ENCODE assay signal across 8 cellular contexts in the genomic region with DNA sequence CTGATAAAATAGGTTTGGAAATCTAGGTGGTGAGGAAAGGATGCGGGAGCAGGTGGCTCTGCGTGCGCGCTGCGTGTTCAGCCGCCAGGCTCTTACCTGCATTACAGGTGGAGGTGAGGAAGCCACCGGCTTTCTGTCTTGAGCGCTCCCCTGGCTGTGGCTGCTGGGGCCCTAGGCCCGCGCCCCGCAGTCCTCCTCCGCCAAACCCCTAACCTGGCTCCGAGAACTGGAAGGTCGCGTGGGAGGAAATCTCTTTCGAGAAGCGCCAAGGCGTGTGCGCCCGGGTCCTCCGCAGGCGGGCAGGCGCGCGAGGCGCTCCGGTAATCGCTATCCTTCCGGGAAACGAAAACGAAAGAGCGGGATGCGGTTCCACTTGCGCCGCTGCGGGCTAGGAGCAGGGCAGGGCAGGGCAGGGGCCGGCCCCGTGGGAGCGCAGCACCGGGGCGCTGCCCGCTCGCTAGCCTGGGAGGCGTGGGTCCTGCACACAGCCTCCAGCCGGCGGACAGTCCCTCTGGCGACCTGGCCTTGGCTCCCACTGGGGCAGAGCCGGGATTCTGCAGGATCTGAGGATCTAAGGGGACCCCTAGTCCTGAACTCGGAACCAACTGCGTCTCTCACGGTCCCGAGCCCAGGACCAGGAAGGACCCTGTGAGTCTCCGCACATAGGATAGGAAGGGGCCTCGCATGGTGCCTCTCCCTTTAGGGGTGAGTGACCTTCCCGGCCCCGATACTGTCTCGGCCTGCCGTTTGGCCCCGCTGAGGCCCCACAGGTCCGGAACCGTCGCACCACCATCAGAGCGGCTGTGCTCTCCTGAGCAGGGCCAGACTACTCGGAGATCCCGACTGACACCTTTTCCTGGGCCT. TPM values are rescaled to one million over a fixed set of nuclear protein-coding genes. Genes with fewer than 3 reads are reported as not detected.
DNase-seq lines count a peak whose midpoint lies in the region; ATAC-seq and TF ChIP-seq lines count a peak whose summit lies in the region.

A gene (minus strand): TSS at position 230 of the 864 bp plus-strand sequence. CDS start 128 bp downstream, at position 102.

- TF ChIP-seq CTCF in breast epithelium (IDR thresholded peaks at IDR 0.05): no peak

- intact Hi-C loops in breast epithelium (cut with DNase I; ENCODE audit: low total_unique reads): no loop called here

- no peaks in the 10 kb centered on the region for H3K27me3 ChIP-seq in breast epithelium

- peak within 1 kb of the TSS in 1 of 2 donors; percentile 37 for H3K27ac ChIP-seq in breast epithelium

- ATAC-seq in GM21786 (IDR thresholded peaks at IDR 0.05; ENCODE audit: unreplicated experiment): peak; percentile 39
- ATAC-seq in HG03159 (IDR thresholded peaks at IDR 0.05; ENCODE audit: unreplicated experiment): no peak
- no peak for ATAC-seq in HG03097 (IDR thresholded peaks at IDR 0.05; ENCODE audit: low FRiP score, unreplicated experiment)

- H3K4me1 ChIP-seq in breast epithelium: no peaks in the 10 kb centered on the region

- no peaks in the 10 kb centered on the region for H3K36me3 ChIP-seq in breast epithelium

- H3K9me3 ChIP-seq in breast epithelium: no peaks in the 10 kb centered on the region

- DNase-seq in T-helper 1 cell (peak in 3 of 5 donors; percentile 17 to 69 (median 24)), breast epithelium (ENCODE audit: low spot score in 2 of 2) (no peak), left kidney (ENCODE audit: low read depth, low spot score) (peak; percentile 74), Kasumi-1 (lab: John Stamatoyannopoulos, UW) (no peak)
- peak; percentile 39 for DNase-seq in stimulated activated CD4-positive, alpha-beta T cell treated with anti-CD3 and anti-CD28 coated beads, Interleukin-4, amount 100 ng/mL, for 24 hours

- no peak for TF ChIP-seq POLR2A in breast epithelium (IDR thresholded peaks at IDR 0.05)

- H3K4me3 ChIP-seq in breast epithelium: peak within 1 kb of the TSS; percentile 62 to 68 (median 64)

RNA-seq across cellular contexts. Expression of the gene that starts here (rescaled TPM):
- total RNA-seq in breast epithelium: under 1 TPM; 0.44 to 0.98 (median 0.80) TPM

Comparison
In these comparisons a context has a peak if more than half of its experiments do, and no peak if none do; other contexts are left out.
1. DNase-seq: peak in T-helper 1 cell (3 of 5), left kidney (single experiment) and stimulated activated CD4-positive, alpha-beta T cell treated with anti-CD3 and anti-CD28 coated beads, Interleukin-4, amount 100 ng/mL, for 24 hours (single experiment); none in breast epithelium (0 of 2) and Kasumi-1 (0 of 2).